2 cellular contexts compared by ENCODE assay signal in genomic region chr6:16294371-16294770, GRCh38.
TF ChIP-seq lines count a peak whose summit lies in the region.

No MANE protein-coding gene starts in this region.

TF ChIP-seq in K562, 482 proteins besides CTCF, POLR2A, EP300 and RAD21:
- TF ChIP-seq NR2F6 (CRISPR knock-in tag; IDR thresholded peaks at IDR 0.05), result no peak
- TF ChIP-seq ATF2 (CRISPR knock-in tag; IDR thresholded peaks at IDR 0.05), result 0 out of 2 replicates have a peak, but pooled peaks have one; percentile 24

TF ChIP-seq in H1, 55 proteins besides CTCF, POLR2A, EP300 and RAD21:
- no peak for TF ChIP-seq RXRA (IDR thresholded peaks at IDR 0.05; ENCODE audit: insufficient read depth, low read depth, low read length)
- no peak for TF ChIP-seq MAFK (IDR thresholded peaks at IDR 0.05; ENCODE audit: low read depth, low read length)
- no peak for TF ChIP-seq HDAC2 (IDR thresholded peaks at IDR 0.05; ENCODE audit: borderline replicate concordance in 1 of 2, low read depth in 2 of 2, low read length in 2 of 2)
- TF ChIP-seq SRF (IDR thresholded peaks at IDR 0.05; ENCODE audit: low read depth, low read length), result no peak
- TF ChIP-seq MAX (IDR thresholded peaks at IDR 0.05), result no peak
- no peak for TF ChIP-seq ATF2 (IDR thresholded peaks at IDR 0.05; ENCODE audit: low read length)
- no peak for TF ChIP-seq CHD2 (IDR thresholded peaks at IDR 0.05; ENCODE audit: low read length)
- no peak for TF ChIP-seq USF2 (IDR thresholded peaks at IDR 0.05; ENCODE audit: low read length)
- TF ChIP-seq ATF3 (IDR thresholded peaks at IDR 0.05; ENCODE audit: insufficient read depth, low read depth, low read length), result no peak
- TF ChIP-seq GTF2F1 (IDR thresholded peaks at IDR 0.05; ENCODE audit: borderline replicate concordance, low read depth, low read length), result no peak
- no peak for TF ChIP-seq SIN3A (conservative IDR thresholded peaks at IDR 0.05 in 1 of 2, IDR thresholded peaks at IDR 0.05 in 1 of 2; ENCODE audit: low read depth in 1 of 2, low read length in 2 of 2)
